In the genomic region with DNA sequence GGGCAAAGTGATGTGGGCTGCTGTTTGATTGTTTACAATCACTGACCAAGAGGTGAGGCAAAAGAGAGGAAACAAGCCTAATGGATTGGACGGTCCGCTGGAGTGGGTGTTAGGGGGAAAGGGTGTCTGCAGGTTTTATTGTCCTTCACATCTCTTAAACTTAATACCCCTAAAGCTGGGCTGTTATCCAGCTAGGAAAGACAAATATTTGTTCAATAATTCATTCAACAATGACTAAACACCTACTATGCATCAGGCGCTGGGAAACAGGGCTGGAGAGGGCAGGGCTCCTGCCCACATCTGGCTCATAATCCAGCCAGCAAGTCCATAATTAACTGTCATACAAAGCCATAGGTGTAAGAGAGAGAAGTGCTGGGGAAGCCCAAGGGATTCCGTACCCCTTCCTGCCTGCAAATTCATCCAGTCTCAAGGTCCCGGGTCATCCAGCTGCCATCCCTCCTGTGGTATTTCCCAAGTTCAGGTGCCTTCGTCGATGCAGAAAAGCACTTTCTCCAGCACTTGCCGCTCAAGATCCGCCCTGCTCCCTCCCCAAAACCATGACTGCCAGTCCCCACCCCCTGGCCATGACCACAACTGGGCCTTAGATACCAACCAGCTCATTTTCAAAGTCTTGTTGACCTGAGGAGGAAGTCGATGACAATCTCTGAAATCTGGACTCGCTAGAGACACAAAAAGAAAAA, we compare ENCODE assay signal across 14 cellular contexts. TPM values are rescaled to one million over a fixed set of nuclear protein-coding genes. Genes with fewer than 3 reads are reported as not detected.
DNase-seq lines count a peak whose midpoint lies in the region; ATAC-seq and TF ChIP-seq lines count a peak whose summit lies in the region.
"Had no signal": no experiment of that assay in that cellular context is flagged by ENCODE, and none has a peak within 500 bp of the region (broad histone marks: within the 10 kb centered on the region; RNA-seq: fewer than 3 reads in every experiment).

No MANE protein-coding gene starts in this region.

- no peak for DNase-seq in activated naive CD4-positive, alpha-beta T cell treated with anti-CD3 and anti-CD28 coated beads, Interleukin-2, amount 10 ng/mL, durations not matched to agents 7 days and 5 days
- no peak for DNase-seq in activated naive CD4-positive, alpha-beta T cell treated with anti-CD3 and anti-CD28 coated beads for 36 hours
- DNase-seq in NCI-H345 (lab: John Stamatoyannopoulos, UW), result peak; percentile 79
- DNase-seq in stimulated activated effector memory CD8-positive, alpha-beta T cell treated with anti-CD3 and anti-CD28 coated beads, Interleukin-12 subunit alpha, Interleukin-12 subunit beta, amount 100 ng/mL, for 72 hours (ENCODE audit: low spot score in 2 of 2), result no peak
- no peak for DNase-seq in A172 (ENCODE audit: low spot score)
- no peak for DNase-seq in thyroid gland
- DNase-seq in NCI-H1436 (lab: John Stamatoyannopoulos, UW), result no peak
- DNase-seq: activated CD8-positive, alpha-beta memory T cell treated with anti-CD3 and anti-CD28 coated beads, Interleukin-2, amount 50 U/mL, for 48 hours; Karpas-422; stimulated activated naive CD4-positive, alpha-beta T cell; T-helper 9 cell had no signal

- H3K27ac ChIP-seq in thyroid gland, result no peak overlapping the region
- H3K27ac ChIP-seq: neural progenitor cell had no signal

- peak overlapping the region; percentile 70 for H3K27ac Mint-ChIP-seq in activated naive CD4-positive, alpha-beta T cell treated with anti-CD3 and anti-CD28 coated beads, Interleukin-2, amount 10 ng/mL, durations not matched to agents 7 days and 5 days
- H3K27ac Mint-ChIP-seq in activated naive CD4-positive, alpha-beta T cell treated with anti-CD3 and anti-CD28 coated beads for 36 hours, result no peak overlapping the region
- peak overlapping the region in 4 of 5 experiments; percentile 24 to 73 (median 64) for H3K27ac Mint-ChIP-seq in brain
- no peak overlapping the region for H3K27ac Mint-ChIP-seq in stimulated activated effector memory CD8-positive, alpha-beta T cell treated with anti-CD3 and anti-CD28 coated beads, Interleukin-12 subunit alpha, Interleukin-12 subunit beta, amount 100 ng/mL, for 72 hours
- H3K27ac Mint-ChIP-seq: neural progenitor cell had no signal

- WGBS in thyroid gland, 2 donors, result 84 to 87% methylated on average over 11 of the region's 11 CpGs

- no peak for TF ChIP-seq POLR2A in thyroid gland (IDR thresholded peaks at IDR 0.05)

- H3K36me3 Mint-ChIP-seq in activated naive CD4-positive, alpha-beta T cell treated with anti-CD3 and anti-CD28 coated beads, Interleukin-2, amount 10 ng/mL, durations not matched to agents 7 days and 5 days, result peaks cover 68% of the 10 kb centered on the region
- peaks cover 7% of the 10 kb centered on the region for H3K36me3 Mint-ChIP-seq in activated naive CD4-positive, alpha-beta T cell treated with anti-CD3 and anti-CD28 coated beads for 36 hours (ENCODE audit: low read depth)
- peaks cover 3% of the 10 kb centered on the region for H3K36me3 Mint-ChIP-seq in brain
- peaks cover 89% of the 10 kb centered on the region for H3K36me3 Mint-ChIP-seq in stimulated activated effector memory CD8-positive, alpha-beta T cell treated with anti-CD3 and anti-CD28 coated beads, Interleukin-12 subunit alpha, Interleukin-12 subunit beta, amount 100 ng/mL, for 72 hours

- H3K4me1 ChIP-seq in thyroid gland, result no peaks in the 10 kb centered on the region
- H3K4me1 ChIP-seq: neural progenitor cell had no signal

- no peaks in the 10 kb centered on the region for H3K27me3 Mint-ChIP-seq in activated naive CD4-positive, alpha-beta T cell treated with anti-CD3 and anti-CD28 coated beads, Interleukin-2, amount 10 ng/mL, durations not matched to agents 7 days and 5 days
- H3K27me3 Mint-ChIP-seq in activated naive CD4-positive, alpha-beta T cell treated with anti-CD3 and anti-CD28 coated beads for 36 hours (ENCODE audit: low read depth), result no peaks in the 10 kb centered on the region
- no peaks in the 10 kb centered on the region for H3K27me3 Mint-ChIP-seq in brain

- H3K36me3 ChIP-seq in thyroid gland, result peaks cover 17 to 39% of the 10 kb centered on the region in 2 donors
- H3K36me3 ChIP-seq: neural progenitor cell had no signal

- peaks cover 66% of the 10 kb centered on the region for H3K4me1 Mint-ChIP-seq in activated naive CD4-positive, alpha-beta T cell treated with anti-CD3 and anti-CD28 coated beads, Interleukin-2, amount 10 ng/mL, durations not matched to agents 7 days and 5 days
- peaks cover 39% of the 10 kb centered on the region for H3K4me1 Mint-ChIP-seq in activated naive CD4-positive, alpha-beta T cell treated with anti-CD3 and anti-CD28 coated beads for 36 hours (ENCODE audit: low read depth)
- peaks cover 23% of the 10 kb centered on the region for H3K4me1 Mint-ChIP-seq in brain
- H3K4me1 Mint-ChIP-seq in stimulated activated effector memory CD8-positive, alpha-beta T cell treated with anti-CD3 and anti-CD28 coated beads, Interleukin-12 subunit alpha, Interleukin-12 subunit beta, amount 100 ng/mL, for 72 hours, result peaks cover 44% of the 10 kb centered on the region

- peak; percentile 85 for ATAC-seq in stimulated activated effector memory CD8-positive, alpha-beta T cell treated with anti-CD3 and anti-CD28 coated beads, Interleukin-12 subunit alpha, Interleukin-12 subunit beta, amount 100 ng/mL, for 72 hours

- H3K4me3 Mint-ChIP-seq in activated naive CD4-positive, alpha-beta T cell treated with anti-CD3 and anti-CD28 coated beads, Interleukin-2, amount 10 ng/mL, durations not matched to agents 7 days and 5 days, result no peak overlapping the region
- no peak overlapping the region for H3K4me3 Mint-ChIP-seq in activated naive CD4-positive, alpha-beta T cell treated with anti-CD3 and anti-CD28 coated beads for 36 hours
- H3K4me3 Mint-ChIP-seq in brain, result no peak overlapping the region
- H3K4me3 Mint-ChIP-seq in stimulated activated effector memory CD8-positive, alpha-beta T cell treated with anti-CD3 and anti-CD28 coated beads, Interleukin-12 subunit alpha, Interleukin-12 subunit beta, amount 100 ng/mL, for 72 hours, result peak overlapping the region; percentile 17
- H3K4me3 Mint-ChIP-seq: neural progenitor cell had no signal

- no peaks in the 10 kb centered on the region for H3K9me3 Mint-ChIP-seq in activated naive CD4-positive, alpha-beta T cell treated with anti-CD3 and anti-CD28 coated beads, Interleukin-2, amount 10 ng/mL, durations not matched to agents 7 days and 5 days
- no peaks in the 10 kb centered on the region for H3K9me3 Mint-ChIP-seq in activated naive CD4-positive, alpha-beta T cell treated with anti-CD3 and anti-CD28 coated beads for 36 hours
- no peaks in the 10 kb centered on the region for H3K9me3 Mint-ChIP-seq in brain
- H3K9me3 Mint-ChIP-seq in stimulated activated effector memory CD8-positive, alpha-beta T cell treated with anti-CD3 and anti-CD28 coated beads, Interleukin-12 subunit alpha, Interleukin-12 subunit beta, amount 100 ng/mL, for 72 hours, result no peaks in the 10 kb centered on the region
- H3K9me3 Mint-ChIP-seq: neural progenitor cell had no signal

- TF ChIP-seq CTCF in brain (conservative IDR thresholded peaks at IDR 0.05), result no peak
- no peak for TF ChIP-seq CTCF in thyroid gland (IDR thresholded peaks at IDR 0.05)

- CTCF ChIA-PET in activated naive CD4-positive, alpha-beta T cell treated with anti-CD3 and anti-CD28 coated beads, Interleukin-2, amount 10 ng/mL, durations not matched to agents 7 days and 5 days (lab: Charles Lee), result interaction anchor here (0.6 to 1.6 kb wide), 3 partner anchors 9 to 20 kb away, joined by 3 to 4 read pairs (median 4); a partner anchor contains a TSS
- CTCF ChIA-PET in activated naive CD4-positive, alpha-beta T cell treated with anti-CD3 and anti-CD28 coated beads for 36 hours (lab: Charles Lee), result interaction anchor here (1.2 to 1.5 kb wide), 2 partner anchors 14 to 94 kb away, joined by 3 read pairs; a partner anchor contains a TSS

- no peaks in the 10 kb centered on the region for H3K9me3 ChIP-seq in thyroid gland

- H3K27me3 ChIP-seq in thyroid gland, result no peaks in the 10 kb centered on the region
- H3K27me3 ChIP-seq: neural progenitor cell had no signal

- H3K4me3 ChIP-seq in thyroid gland (replicated peaks in 1 of 3), result no peak overlapping the region
- H3K4me3 ChIP-seq: neural progenitor cell had no signal

- intact Hi-C loops in activated naive CD4-positive, alpha-beta T cell treated with anti-CD3 and anti-CD28 coated beads for 36 hours (cut with micrococcal nuclease), result no loop called here
- intact Hi-C loops in thyroid gland (cut with DNase I), result no loop called here

RNA-seq across cellular contexts. Expression of a gene that starts 10.7 kb away (rescaled TPM):
- total RNA-seq in activated naive CD4-positive, alpha-beta T cell treated with anti-CD3 and anti-CD28 coated beads for 36 hours, result 10 to 100 TPM; 34.3 to 34.7 TPM
- polyA plus RNA-seq in brain (ENCODE audit: insufficient read depth, low read depth, low replicate concordance), result 34.6 TPM
- total RNA-seq in A172 (2014; rRNA removed; shearing (Covaris generic)), result 7.8 and 8.2 TPM in 2 replicates
- 10 to 100 TPM; 30.1 to 57.7 (median 41.6) TPM for total RNA-seq in thyroid gland

RNA-seq across cellular contexts. Expression of a gene that starts 17.4 kb away (rescaled TPM):
- total RNA-seq in activated naive CD4-positive, alpha-beta T cell treated with anti-CD3 and anti-CD28 coated beads for 36 hours, result under 1 TPM in 1 of 2 experiments, not detected in 1; 0.22 TPM
- 1.0 TPM for polyA plus RNA-seq in brain (ENCODE audit: insufficient read depth, low read depth, low replicate concordance)
- total RNA-seq in A172 (2014; rRNA removed; shearing (Covaris generic)), result not detected in 2 replicates
- 1 to 10 TPM in 1 of 4 donors, not detected in 3; 1.0 TPM for total RNA-seq in thyroid gland
- total RNA-seq: fibroblast of lung had no signal
- polyA plus RNA-seq: fibroblast of lung had no signal

RNA-seq across cellular contexts. Expression of a gene that starts 52.5 kb away (rescaled TPM):
- total RNA-seq in activated naive CD4-positive, alpha-beta T cell treated with anti-CD3 and anti-CD28 coated beads for 36 hours, result 100 to 1,000 TPM; 143 to 149 TPM
- 107 TPM for polyA plus RNA-seq in brain (ENCODE audit: insufficient read depth, low read depth, low replicate concordance)
- total RNA-seq in A172 (2014; rRNA removed; shearing (Covaris generic)), result 73.2 and 73.8 TPM in 2 replicates
- 10 to 100 TPM; 38.8 to 55.0 (median 41.0) TPM for total RNA-seq in thyroid gland

Comparison
In these comparisons a context has a peak if more than half of its experiments do, and no peak if none do; other contexts are left out.
1. H3K27ac Mint-ChIP-seq: peak in activated naive CD4-positive, alpha-beta T cell treated with anti-CD3 and anti-CD28 coated beads, Interleukin-2, amount 10 ng/mL, durations not matched to agents 7 days and 5 days (single experiment) and brain (4 of 5); none in activated naive CD4-positive, alpha-beta T cell treated with anti-CD3 and anti-CD28 coated beads for 36 hours (single experiment) and stimulated activated effector memory CD8-positive, alpha-beta T cell treated with anti-CD3 and anti-CD28 coated beads, Interleukin-12 subunit alpha, Interleukin-12 subunit beta, amount 100 ng/mL, for 72 hours (single experiment).